Comparison of ENCODE assay signal across 8 cellular contexts in genomic region chr12:106137456-106138278, GRCh38. TPM values are rescaled to one million over a fixed set of nuclear protein-coding genes. Genes with fewer than 3 reads are reported as not detected.
A peak's percentile ranks its signal among the peaks of the same experiment; 100 is the strongest.
DNase-seq lines count a peak whose midpoint lies in the region; ATAC-seq and TF ChIP-seq lines count a peak whose summit lies in the region.

No MANE protein-coding gene starts in this region.

- H3K9me3 ChIP-seq in heart right ventricle = no peaks in the 10 kb centered on the region
- no peaks in the 10 kb centered on the region for H3K9me3 ChIP-seq in mesodermal cell (ENCODE audit: control insufficient read depth, low read length)
- H3K9me3 ChIP-seq in upper lobe of right lung = no peaks in the 10 kb centered on the region

- H3K36me3 ChIP-seq in heart right ventricle (no peaks in the 10 kb centered on the region), mesodermal cell (ENCODE audit: control insufficient read depth, insufficient read depth, low read length) (peaks cover 22% of the 10 kb centered on the region), upper lobe of right lung (no peaks in the 10 kb centered on the region)

- H3K27me3 ChIP-seq in heart right ventricle = peaks cover 0 to 54% (median 0%) of the 10 kb centered on the region in 7 donors
- H3K27me3 ChIP-seq in upper lobe of right lung = peaks cover 12% of the 10 kb centered on the region

- intact Hi-C loops in heart right ventricle (cut with DNase I) = loop anchor here (2.0 to 10.0 kb wide), 18 partner anchors 35 to 717 kb away; no protein-coding TSS in a partner anchor
- intact Hi-C loops in cardiac septum (cut with DNase I) = loop anchor here (2.0 to 5.0 kb wide), 6 partner anchors 55 to 715 kb away; no protein-coding TSS in a partner anchor
- intact Hi-C loops in upper lobe of right lung (cut with DNase I) = loop anchor here (10.0 kb wide), 1 partner anchor 713 kb away; no protein-coding TSS in a partner anchor
- intact Hi-C loops in left colon (cut with DNase I, micrococcal nuclease) = loop anchor here in 1 of 2 donors (2.0 to 5.0 kb wide), 2 partner anchors 430 to 717 kb away; no protein-coding TSS in a partner anchor

- peak overlapping the region; percentile 64 to 97 (median 88) for H3K4me3 ChIP-seq in heart right ventricle
- peak overlapping the region; percentile 89 for H3K4me3 ChIP-seq in mesodermal cell (ENCODE audit: extremely low read depth, insufficient read depth, low read length, poor library complexity, severe bottlenecking)
- H3K4me3 ChIP-seq in upper lobe of right lung = peak overlapping the region; percentile 66

- no peak for DNase-seq in heart right ventricle
- no peak for DNase-seq in cardiac septum (ENCODE audit: low spot score)
- peak; percentile 71 for DNase-seq in cerebellar cortex (ENCODE audit: low spot score)
- no peak for DNase-seq in upper lobe of right lung
- DNase-seq in left colon = no peak

- peak overlapping the region; percentile 93 to 100 (median 98) for H3K27ac ChIP-seq in heart right ventricle
- peak overlapping the region; percentile 13 for H3K27ac ChIP-seq in mesodermal cell (ENCODE audit: low read depth, low read length, severe bottlenecking)
- peak overlapping the region; percentile 83 for H3K27ac ChIP-seq in upper lobe of right lung

- 9 to 12% methylated on average over 15 of the region's 15 CpGs for WGBS in heart right ventricle, 2 donors
- WGBS in mesodermal cell (ENCODE audit: insufficient coverage in 2 of 2), 2 experiments = 6 to 15% methylated on average over 7 to 9 of the region's 15 CpGs

- peaks cover 15 to 73% (median 59%) of the 10 kb centered on the region in 9 donors for H3K4me1 ChIP-seq in heart right ventricle
- peaks cover 50% of the 10 kb centered on the region for H3K4me1 ChIP-seq in mesodermal cell (ENCODE audit: control insufficient read depth, insufficient read depth, low read length, poor library complexity, severe bottlenecking)
- peaks cover 23% of the 10 kb centered on the region for H3K4me1 ChIP-seq in upper lobe of right lung

- TF ChIP-seq CTCF in heart right ventricle (IDR thresholded peaks at IDR 0.05) = no peak
- no peak for TF ChIP-seq CTCF in upper lobe of right lung (IDR thresholded peaks at IDR 0.05)

- peak in 2 of 8 donors; percentile 12 to 19 for ATAC-seq in heart right ventricle
- no peak for ATAC-seq in upper lobe of right lung
- ATAC-seq in HG02610 (IDR thresholded peaks at IDR 0.05; ENCODE audit: unreplicated experiment) = no peak
- no peak for ATAC-seq in left colon
- no peak for ATAC-seq in GM18498 (IDR thresholded peaks at IDR 0.05; ENCODE audit: unreplicated experiment)

RNA-seq across cellular contexts. Expression of gene NUAK1, which starts 1.1 kb away (rescaled TPM):
- total RNA-seq in heart right ventricle (10 to 100 TPM; 37.0 to 59.0 (median 47.6) TPM), cardiac septum (66.8 TPM), upper lobe of right lung (40.8 TPM), left colon (1 to 10 TPM; 3.8 to 4.2 TPM)
- 10 to 100 TPM in 1 of 2 donors, 1 to 10 TPM in 1; 9.8 to 10.8 TPM for polyA plus RNA-seq in heart right ventricle
- 22.5 TPM for polyA plus RNA-seq in mesodermal cell (2013, experiment 1 of 2)
- polyA plus RNA-seq in mesodermal cell (2013, experiment 2 of 2) = 20.5 TPM

Comparison
In these comparisons a context has a peak if more than half of its experiments do, and no peak if none do; other contexts are left out.
1. H3K27ac ChIP-seq: peak in every context shown above with its lines; median percentile 98 in heart right ventricle; 83 in upper lobe of right lung; 13 in mesodermal cell.